In the genomic region with DNA sequence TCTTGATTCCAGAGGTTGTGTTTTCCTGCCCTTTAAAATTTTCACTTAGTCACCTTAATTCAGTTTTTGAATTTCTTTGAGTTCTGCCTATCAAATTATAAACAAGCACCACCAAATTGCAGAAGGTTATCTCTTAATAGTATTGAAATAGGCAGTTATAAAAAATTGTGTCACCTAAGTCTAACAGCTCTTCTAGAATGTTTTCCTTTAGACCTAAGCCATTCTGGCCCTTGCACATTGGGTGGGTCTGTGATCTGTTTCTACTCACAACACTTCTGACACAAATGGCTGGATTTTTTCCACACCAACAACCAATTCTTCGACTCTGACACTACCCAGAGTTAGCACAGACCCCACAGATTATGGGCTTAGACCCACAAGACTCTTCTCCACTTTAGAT, we compare ENCODE assay signal across 23 cellular contexts.
"Had no signal": no experiment of that assay in that cellular context is flagged by ENCODE, and none has a peak within 500 bp of the region (broad histone marks: within the 10 kb centered on the region; RNA-seq: fewer than 3 reads in every experiment).

No MANE protein-coding gene starts in this region.

- H3K9me3 ChIP-seq: colonic mucosa, neutrophil, testis, transverse colon had no signal

- FAIRE-seq: endothelial cell of umbilical vein, kidney had no signal

- H3K27ac ChIP-seq: colonic mucosa, hepatocyte, neutrophil, testis had no signal

- DNase-seq: colonic mucosa; effector CD4-positive, alpha-beta T cell; endodermal cell; erythroblast; foreskin melanocyte; head of caudate nucleus; kidney; left cardiac atrium; left ventricle myocardium superior; mesendoderm; naive thymus-derived CD8-positive, alpha-beta T cell; posterior cingulate gyrus; stimulated activated CD4-positive, alpha-beta T cell treated with anti-CD3 and anti-CD28 coated beads, Interleukin-2, amount 100 ng/mL, for 24 hours; stimulated activated CD4-positive, alpha-beta T cell treated with anti-CD3 and anti-CD28 coated beads, Interleukin-4, amount 100 ng/mL, for 4 hours; stimulated activated naive B cell treated with anti-CD40 and anti-IgM and Interleukin-4, amounts not matched to agents 10 μg/mL and 1 μg/mL and 100 μg/mL, for 72 hours; stimulated activated naive CD8-positive, alpha-beta T cell treated with anti-CD3 and anti-CD28 coated beads, Interleukin-15, amount 100 ng/mL, for 72 hours; testis; transverse colon had no signal

- H3K27me3 ChIP-seq: colonic mucosa, hepatocyte, neutrophil, testis, transverse colon had no signal

- H3K4me1 ChIP-seq: colonic mucosa, testis, transverse colon had no signal

- H3K36me3 Mint-ChIP-seq: stimulated activated naive B cell treated with anti-CD40 and anti-IgM and Interleukin-4, amounts not matched to agents 10 μg/mL and 1 μg/mL and 100 μg/mL, for 72 hours had no signal

- H3K4me1 Mint-ChIP-seq: endodermal cell had no signal

- H3K27me3 Mint-ChIP-seq: stimulated activated naive B cell treated with anti-CD40 and anti-IgM and Interleukin-4, amounts not matched to agents 10 μg/mL and 1 μg/mL and 100 μg/mL, for 72 hours; stimulated activated naive CD8-positive, alpha-beta T cell treated with anti-CD3 and anti-CD28 coated beads, Interleukin-15, amount 100 ng/mL, for 72 hours had no signal

- H2AFZ ChIP-seq: hepatocyte had no signal

- H3K4me3 Mint-ChIP-seq: endodermal cell; naive thymus-derived CD8-positive, alpha-beta T cell; stimulated activated naive B cell treated with anti-CD40 and anti-IgM and Interleukin-4, amounts not matched to agents 10 μg/mL and 1 μg/mL and 100 μg/mL, for 72 hours; stimulated activated naive CD8-positive, alpha-beta T cell treated with anti-CD3 and anti-CD28 coated beads, Interleukin-15, amount 100 ng/mL, for 72 hours had no signal

- H3K4me3 ChIP-seq: colonic mucosa, hepatocyte, lung, testis, transverse colon had no signal

- ATAC-seq: left ventricle myocardium superior; naive thymus-derived CD8-positive, alpha-beta T cell; sciatic nerve; stimulated activated naive B cell treated with anti-CD40 and anti-IgM and Interleukin-4, amounts not matched to agents 10 μg/mL and 1 μg/mL and 100 μg/mL, for 72 hours; stimulated activated naive CD8-positive, alpha-beta T cell treated with anti-CD3 and anti-CD28 coated beads, Interleukin-15, amount 100 ng/mL, for 72 hours had no signal

- H3K27ac Mint-ChIP-seq: endodermal cell; stimulated activated naive B cell treated with anti-CD40 and anti-IgM and Interleukin-4, amounts not matched to agents 10 μg/mL and 1 μg/mL and 100 μg/mL, for 72 hours; stimulated activated naive CD8-positive, alpha-beta T cell treated with anti-CD3 and anti-CD28 coated beads, Interleukin-15, amount 100 ng/mL, for 72 hours had no signal

- H3K36me3 ChIP-seq: colonic mucosa, neutrophil, transverse colon had no signal

- H3K4me2 ChIP-seq: hepatocyte had no signal
